Comparison of ENCODE assay signal across 1 cellular context in the genomic region with DNA sequence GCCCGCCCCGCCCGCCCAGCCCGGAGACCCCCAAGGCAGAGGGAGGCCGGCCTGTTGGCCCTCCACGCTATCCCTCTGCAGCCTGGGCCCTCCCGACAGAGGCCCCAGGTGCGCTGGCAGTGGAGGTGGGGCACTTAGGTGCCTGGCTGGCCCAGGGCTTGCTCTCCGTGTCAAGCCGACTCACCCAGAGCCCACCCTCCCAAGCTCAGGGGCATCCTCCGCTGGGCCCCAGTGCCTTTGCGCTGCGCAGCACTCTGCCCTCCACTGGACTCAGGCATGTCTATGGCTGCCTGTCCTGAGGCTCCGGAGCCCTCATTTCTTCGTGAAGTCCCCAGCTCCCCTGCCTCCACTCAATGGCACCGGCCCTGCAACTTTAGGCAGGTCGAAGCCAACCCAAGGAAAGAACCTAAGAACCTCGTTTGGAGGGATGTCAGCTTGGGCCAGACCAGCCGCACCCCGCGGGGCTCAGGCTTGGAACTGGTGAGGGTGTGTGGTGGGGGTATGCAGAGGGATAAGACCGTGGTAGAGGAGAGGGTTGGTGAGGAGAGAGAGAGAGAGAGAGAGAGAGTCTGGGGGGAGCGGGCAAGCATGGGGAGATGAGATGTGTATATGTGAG.
TF ChIP-seq lines count a peak whose summit lies in the region.

No MANE protein-coding gene starts in this region.

TF ChIP-seq in A549, 52 proteins besides CTCF, POLR2A, EP300 and RAD21 (continued from another document):
- TF ChIP-seq, protein P1, sequence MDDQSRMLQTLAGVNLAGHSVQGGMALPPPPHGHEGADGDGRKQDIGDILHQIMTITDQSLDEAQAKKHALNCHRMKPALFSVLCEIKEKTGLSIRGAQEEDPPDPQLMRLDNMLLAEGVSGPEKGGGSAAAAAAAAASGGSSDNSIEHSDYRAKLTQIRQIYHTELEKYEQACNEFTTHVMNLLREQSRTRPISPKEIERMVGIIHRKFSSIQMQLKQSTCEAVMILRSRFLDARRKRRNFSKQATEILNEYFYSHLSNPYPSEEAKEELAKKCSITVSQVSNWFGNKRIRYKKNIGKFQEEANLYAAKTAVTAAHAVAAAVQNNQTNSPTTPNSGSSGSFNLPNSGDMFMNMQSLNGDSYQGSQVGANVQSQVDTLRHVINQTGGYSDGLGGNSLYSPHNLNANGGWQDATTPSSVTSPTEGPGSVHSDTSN (IDR thresholded peaks at IDR 0.05) = no peak
- TF ChIP-seq HEYL (CRISPR knock-in tag; IDR thresholded peaks at IDR 0.05) (no peak), EHF (CRISPR knock-in tag; IDR thresholded peaks at IDR 0.05) (no peak), CBX2 (IDR thresholded peaks at IDR 0.05; ENCODE audit: borderline replicate concordance, low read depth) (no peak), KDM5A (IDR thresholded peaks at IDR 0.05) (no peak), RFX5 (IDR thresholded peaks at IDR 0.05) (no peak), JUN (IDR thresholded peaks at IDR 0.05) (no peak), ESRRA (IDR thresholded peaks at IDR 0.05; ENCODE audit: borderline replicate concordance, low read length) (no peak), FOSB (CRISPR knock-in tag; IDR thresholded peaks at IDR 0.05) (no peak), NR3C1 (IDR thresholded peaks at IDR 0.05) (no peak)
- TF ChIP-seq, protein P2, sequence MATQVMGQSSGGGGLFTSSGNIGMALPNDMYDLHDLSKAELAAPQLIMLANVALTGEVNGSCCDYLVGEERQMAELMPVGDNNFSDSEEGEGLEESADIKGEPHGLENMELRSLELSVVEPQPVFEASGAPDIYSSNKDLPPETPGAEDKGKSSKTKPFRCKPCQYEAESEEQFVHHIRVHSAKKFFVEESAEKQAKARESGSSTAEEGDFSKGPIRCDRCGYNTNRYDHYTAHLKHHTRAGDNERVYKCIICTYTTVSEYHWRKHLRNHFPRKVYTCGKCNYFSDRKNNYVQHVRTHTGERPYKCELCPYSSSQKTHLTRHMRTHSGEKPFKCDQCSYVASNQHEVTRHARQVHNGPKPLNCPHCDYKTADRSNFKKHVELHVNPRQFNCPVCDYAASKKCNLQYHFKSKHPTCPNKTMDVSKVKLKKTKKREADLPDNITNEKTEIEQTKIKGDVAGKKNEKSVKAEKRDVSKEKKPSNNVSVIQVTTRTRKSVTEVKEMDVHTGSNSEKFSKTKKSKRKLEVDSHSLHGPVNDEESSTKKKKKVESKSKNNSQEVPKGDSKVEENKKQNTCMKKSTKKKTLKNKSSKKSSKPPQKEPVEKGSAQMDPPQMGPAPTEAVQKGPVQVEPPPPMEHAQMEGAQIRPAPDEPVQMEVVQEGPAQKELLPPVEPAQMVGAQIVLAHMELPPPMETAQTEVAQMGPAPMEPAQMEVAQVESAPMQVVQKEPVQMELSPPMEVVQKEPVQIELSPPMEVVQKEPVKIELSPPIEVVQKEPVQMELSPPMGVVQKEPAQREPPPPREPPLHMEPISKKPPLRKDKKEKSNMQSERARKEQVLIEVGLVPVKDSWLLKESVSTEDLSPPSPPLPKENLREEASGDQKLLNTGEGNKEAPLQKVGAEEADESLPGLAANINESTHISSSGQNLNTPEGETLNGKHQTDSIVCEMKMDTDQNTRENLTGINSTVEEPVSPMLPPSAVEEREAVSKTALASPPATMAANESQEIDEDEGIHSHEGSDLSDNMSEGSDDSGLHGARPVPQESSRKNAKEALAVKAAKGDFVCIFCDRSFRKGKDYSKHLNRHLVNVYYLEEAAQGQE (IDR thresholded peaks at IDR 0.05) = no peak
